ENCODE assay signal across 24 cellular contexts in genomic region chr3:121718205-121718846, GRCh38. TPM values are rescaled to one million over a fixed set of nuclear protein-coding genes. Genes with fewer than 3 reads are reported as not detected.
DNase-seq lines count a peak whose midpoint lies in the region; ATAC-seq and TF ChIP-seq lines count a peak whose summit lies in the region.
"Had no signal": no experiment of that assay in that cellular context is flagged by ENCODE, and none has a peak within 500 bp of the region (broad histone marks: within the 10 kb centered on the region; RNA-seq: fewer than 3 reads in every experiment).

No MANE protein-coding gene starts in this region.

- no peak overlapping the region for H3K4me2 ChIP-seq in GM23248 (ENCODE audit: unreplicated experiment)

- CTCF ChIA-PET in CD8-positive, alpha-beta T cell (lab: Charles Lee): no interaction called here

- no peak for DNase-seq in activated T-cell treated with anti-CD3 and anti-CD28 coated beads, Interleukin-2, amount 50 U/mL, for 24 hours
- no peak for DNase-seq in activated T-cell treated with anti-CD3 and anti-CD28 coated beads, Interleukin-2, amount 50 U/mL, for 48 hours
- DNase-seq in CD8-positive, alpha-beta T cell: peak in 5 of 7 experiments; percentile 1 to 52 (median 17)
- no peak for DNase-seq in T-helper 2 cell treated with Interferon-gamma antibody and Interleukin-4, amounts not matched to agents 5 μg/mL and 100 μg/mL, for 36 hours (ENCODE audit: low spot score)
- peak; percentile 38 for DNase-seq in central memory CD4-positive, alpha-beta T cell
- DNase-seq in SJCRH30 (no peak), GM23248 (no peak)
- DNase-seq: activated CD4-positive, CD25-positive, alpha-beta regulatory T cell treated with anti-CD3 and anti-CD28 coated beads, Interleukin-2, amount 50 U/mL, for 72 hours; DND-41; foreskin melanocyte; left colon; mesenchymal stem cell; NCI-H1694; NCI-H524 treated with DMSO at 0.1 percent for 48 hours; NK-92 treated with Interleukin-12 subunit alpha and Interleukin-12 subunit beta, amount 100 ng/mL, for 24 hours; SHP77; SW 1271 had no signal

- H4K20me1 ChIP-seq in GM23248 (ENCODE audit: insufficient read depth): no peaks in the 10 kb centered on the region

- peak overlapping the region; percentile 35 for H3K27ac ChIP-seq in CD8-positive, alpha-beta T cell (ENCODE audit: low read depth, low read length)
- H3K27ac ChIP-seq in SJCRH30: no peak overlapping the region
- no peak overlapping the region for H3K27ac ChIP-seq in GM23248
- H3K27ac ChIP-seq: esophagus muscularis mucosa, prostate gland had no signal

- intact Hi-C loops in CD8-positive, alpha-beta T cell (cut with DNase I, micrococcal nuclease): loop anchor here in 1 of 2 experiments (2.0 kb wide), 1 partner anchor 30 kb away; the partner anchor contains the start of gene GOLGB1

- H3F3A ChIP-seq in GM23248 (ENCODE audit: insufficient read depth): peaks cover 6% of the 10 kb centered on the region; the same call in 1 of the 2 replicates

- POLR2A ChIA-PET in CD8-positive, alpha-beta T cell (lab: Charles Lee): interaction anchor here (0.6 kb wide), 1 partner anchor 89 kb away, joined by 4 read pairs; no protein-coding TSS in a partner anchor

- peaks cover 12% of the 10 kb centered on the region for H3K36me3 ChIP-seq in CD8-positive, alpha-beta T cell (ENCODE audit: insufficient read depth, low read length)
- H3K36me3 ChIP-seq in SJCRH30 (peaks cover 69% of the 10 kb centered on the region), GM23248 (ENCODE audit: low read depth) (peaks cover 89% of the 10 kb centered on the region)

- 95 to 99% methylated on average over 6 of the region's 6 CpGs for WGBS in GM23248 (ENCODE audit: low coverage in 1 of 2, low lambda C conversion rate in 2 of 2, missing lambda C conversion rate in 2 of 2), 2 experiments

- H3K4me1 ChIP-seq in CD8-positive, alpha-beta T cell (ENCODE audit: insufficient read depth, low read length): peaks cover 12% of the 10 kb centered on the region
- no peaks in the 10 kb centered on the region for H3K4me1 ChIP-seq in SJCRH30
- H3K4me1 ChIP-seq in GM23248 (ENCODE audit: insufficient read depth): no peaks in the 10 kb centered on the region
- H3K4me1 ChIP-seq: esophagus muscularis mucosa, prostate gland had no signal

- peak; percentile 99 for ATAC-seq in CD8-positive, alpha-beta T cell
- ATAC-seq in HG02610 (IDR thresholded peaks at IDR 0.05; ENCODE audit: unreplicated experiment): no peak
- ATAC-seq: HCT116, left colon had no signal

- H3K27ac Mint-ChIP-seq in activated T-cell treated with anti-CD3 and anti-CD28 coated beads, Interleukin-2, amount 50 U/mL, for 24 hours: peak overlapping the region; percentile 84
- H3K27ac Mint-ChIP-seq in CD8-positive, alpha-beta T cell: peak overlapping the region; percentile 81
- H3K27ac Mint-ChIP-seq in T-helper 2 cell treated with Interferon-gamma antibody and Interleukin-4, amounts not matched to agents 5 μg/mL and 100 μg/mL, for 36 hours: peak overlapping the region; percentile 37
- H3K27ac Mint-ChIP-seq: B cell had no signal

- no peak overlapping the region for H2AFZ ChIP-seq in GM23248

- H3K9ac ChIP-seq in GM23248: no peak overlapping the region

- in situ Hi-C loops in GM23248 (cut with MboI): no loop called here

- H3K27me3 ChIP-seq in CD8-positive, alpha-beta T cell (ENCODE audit: insufficient read depth, low read length): no peaks in the 10 kb centered on the region
- no peaks in the 10 kb centered on the region for H3K27me3 ChIP-seq in SJCRH30
- H3K27me3 ChIP-seq in GM23248 (replicated peaks; ENCODE audit: insufficient read depth): no peaks in the 10 kb centered on the region
- H3K27me3 ChIP-seq: esophagus muscularis mucosa had no signal

- peaks cover 16% of the 10 kb centered on the region for H3K4me1 Mint-ChIP-seq in activated T-cell treated with anti-CD3 and anti-CD28 coated beads, Interleukin-2, amount 50 U/mL, for 24 hours (ENCODE audit: low read depth)
- H3K4me1 Mint-ChIP-seq in CD8-positive, alpha-beta T cell (ENCODE audit: low read depth): peaks cover 19% of the 10 kb centered on the region
- H3K4me1 Mint-ChIP-seq in T-helper 2 cell treated with Interferon-gamma antibody and Interleukin-4, amounts not matched to agents 5 μg/mL and 100 μg/mL, for 36 hours (ENCODE audit: low read depth): peaks cover 19% of the 10 kb centered on the region
- H3K4me1 Mint-ChIP-seq: B cell had no signal

- H3K36me3 Mint-ChIP-seq in activated T-cell treated with anti-CD3 and anti-CD28 coated beads, Interleukin-2, amount 50 U/mL, for 24 hours (ENCODE audit: low read depth): peaks cover 78% of the 10 kb centered on the region
- H3K36me3 Mint-ChIP-seq in CD8-positive, alpha-beta T cell: peaks cover 76% of the 10 kb centered on the region
- H3K36me3 Mint-ChIP-seq in T-helper 2 cell treated with Interferon-gamma antibody and Interleukin-4, amounts not matched to agents 5 μg/mL and 100 μg/mL, for 36 hours (ENCODE audit: low read depth): peaks cover 66% of the 10 kb centered on the region

- H3K27me3 Mint-ChIP-seq in activated T-cell treated with anti-CD3 and anti-CD28 coated beads, Interleukin-2, amount 50 U/mL, for 24 hours: no peaks in the 10 kb centered on the region
- H3K27me3 Mint-ChIP-seq in CD8-positive, alpha-beta T cell (ENCODE audit: low read depth): no peaks in the 10 kb centered on the region
- H3K27me3 Mint-ChIP-seq in T-helper 2 cell treated with Interferon-gamma antibody and Interleukin-4, amounts not matched to agents 5 μg/mL and 100 μg/mL, for 36 hours (ENCODE audit: low read depth): no peaks in the 10 kb centered on the region
- H3K27me3 Mint-ChIP-seq: B cell had no signal

- 0 out of 2 replicates have a peak, but pooled peaks cover 9% of the 10 kb centered on the region for H3K79me2 ChIP-seq in GM23248 (ENCODE audit: insufficient read depth)

- no peaks in the 10 kb centered on the region for H3K9me3 Mint-ChIP-seq in activated T-cell treated with anti-CD3 and anti-CD28 coated beads, Interleukin-2, amount 50 U/mL, for 24 hours
- no peaks in the 10 kb centered on the region for H3K9me3 Mint-ChIP-seq in CD8-positive, alpha-beta T cell
- no peaks in the 10 kb centered on the region for H3K9me3 Mint-ChIP-seq in T-helper 2 cell treated with Interferon-gamma antibody and Interleukin-4, amounts not matched to agents 5 μg/mL and 100 μg/mL, for 36 hours

- no peak for TF ChIP-seq CTCF in CD8-positive, alpha-beta T cell (IDR thresholded peaks at IDR 0.05)

- peak overlapping the region; percentile 14 for H3K4me3 ChIP-seq in CD8-positive, alpha-beta T cell (ENCODE audit: low read depth, low read length)
- H3K4me3 ChIP-seq in SJCRH30 (no peak overlapping the region), GM23248 (no peak overlapping the region)
- H3K4me3 ChIP-seq: esophagus muscularis mucosa, prostate gland had no signal

- no peaks in the 10 kb centered on the region for H3K9me3 ChIP-seq in CD8-positive, alpha-beta T cell (ENCODE audit: low read length)
- H3K9me3 ChIP-seq in SJCRH30 (replicated peaks) (no peaks in the 10 kb centered on the region), GM23248 (ENCODE audit: low read depth) (no peaks in the 10 kb centered on the region)
- H3K9me3 ChIP-seq: esophagus muscularis mucosa, prostate gland had no signal

- H3K9me2 ChIP-seq in GM23248 (ENCODE audit: insufficient read depth): no peaks in the 10 kb centered on the region

- H3K4me3 Mint-ChIP-seq in activated T-cell treated with anti-CD3 and anti-CD28 coated beads, Interleukin-2, amount 50 U/mL, for 24 hours: no peak overlapping the region
- peak overlapping the region; percentile 47 for H3K4me3 Mint-ChIP-seq in CD8-positive, alpha-beta T cell
- peak overlapping the region; percentile 37 for H3K4me3 Mint-ChIP-seq in T-helper 2 cell treated with Interferon-gamma antibody and Interleukin-4, amounts not matched to agents 5 μg/mL and 100 μg/mL, for 36 hours
- H3K4me3 Mint-ChIP-seq: B cell had no signal

RNA-seq across cellular contexts. Expression of gene GOLGB1, which starts 31.2 kb away (rescaled TPM):
- 10 to 100 TPM; 47.4 to 53.9 TPM for total RNA-seq in CD8-positive, alpha-beta T cell
- 31.6 and 33.9 TPM in 2 replicates for total RNA-seq in SJCRH30 (2014; rRNA removed; shearing (Covaris generic))
- total RNA-seq in GM23248 (2014; rRNA removed; shearing (Covaris generic)): 31.9 and 32.6 TPM in 2 replicates
- 48.3 and 54.3 TPM in 2 replicates for polyA plus RNA-seq in GM23248 (2016; fragmentation: Nextera tagmentation; extraction: Ambion mirVana)

RNA-seq across cellular contexts. Expression of gene HCLS1, which starts 57.6 kb away (rescaled TPM):
- total RNA-seq in CD8-positive, alpha-beta T cell: 100 to 1,000 TPM; 162 to 179 TPM
- 0.68 and 1.9 TPM in 2 replicates for total RNA-seq in SJCRH30 (2014; rRNA removed; shearing (Covaris generic))
- 28.6 and 29.8 TPM in 2 replicates for total RNA-seq in GM23248 (2014; rRNA removed; shearing (Covaris generic))
- polyA plus RNA-seq in GM23248 (2016; fragmentation: Nextera tagmentation; extraction: Ambion mirVana): 39.0 and 39.2 TPM in 2 replicates
- total RNA-seq: LHCN-M2, myocyte had no signal

Comparison
In these comparisons a context has a peak if more than half of its experiments do, and no peak if none do; other contexts are left out.
1. DNase-seq: peak in CD8-positive, alpha-beta T cell (5 of 7) and central memory CD4-positive, alpha-beta T cell (single experiment); none in activated T-cell treated with anti-CD3 and anti-CD28 coated beads, Interleukin-2, amount 50 U/mL, for 24 hours (single experiment), activated T-cell treated with anti-CD3 and anti-CD28 coated beads, Interleukin-2, amount 50 U/mL, for 48 hours (0 of 2), T-helper 2 cell treated with Interferon-gamma antibody and Interleukin-4, amounts not matched to agents 5 μg/mL and 100 μg/mL, for 36 hours (single experiment), SJCRH30 (0 of 2) and GM23248 (single experiment).
2. RNA of gene HCLS1, which starts 57.6 kb away (total RNA-seq): 162 to 179 TPM in CD8-positive, alpha-beta T cell and 28.6 to 29.8 TPM in GM23248; 0.68 to 1.9 TPM in SJCRH30; every median in the first group is over 10 times any median in the second.
3. Peak in every context shown above with its lines, with median percentiles within 50 percentile points of each other: H3K27ac Mint-ChIP-seq.